ENCODE assay signal across 8 cellular contexts in genomic region chrX:19991350-19991718, GRCh38. TPM values are rescaled to one million over a fixed set of nuclear protein-coding genes. Genes with fewer than 3 reads are reported as not detected.
DNase-seq lines count a peak whose midpoint lies in the region; ATAC-seq, FAIRE-seq and TF ChIP-seq lines count a peak whose summit lies in the region.

No MANE protein-coding gene starts in this region.

- peaks cover 5% of the 10 kb centered on the region for H3K27me3 Mint-ChIP-seq in CD4-positive, CD25-positive, alpha-beta regulatory T cell
- H3K27me3 Mint-ChIP-seq in MCF 10A (ENCODE audit: insufficient read depth, unreplicated experiment): peaks cover 22% of the 10 kb centered on the region
- peaks cover 3% of the 10 kb centered on the region for H3K27me3 Mint-ChIP-seq in neural progenitor cell (ENCODE audit: insufficient read depth, low read depth)

- H3K9me3 ChIP-seq in CD4-positive, CD25-positive, alpha-beta regulatory T cell (ENCODE audit: control insufficient read depth in 2 of 2, low read length in 2 of 2): no peaks in the 10 kb centered on the region
- no peaks in the 10 kb centered on the region for H3K9me3 ChIP-seq in neural progenitor cell (ENCODE audit: low read depth)

- intact Hi-C loops in MCF 10A (cut with micrococcal nuclease): loop anchor here (1.0 kb wide), 3 partner anchors 76 to 252 kb away; no protein-coding TSS in a partner anchor

- H3K9ac ChIP-seq in neural progenitor cell: no peak overlapping the region

- no peaks in the 10 kb centered on the region for H3F3A ChIP-seq in neural progenitor cell (ENCODE audit: low read depth)

- H3K36me3 Mint-ChIP-seq in CD4-positive, CD25-positive, alpha-beta regulatory T cell: no peaks in the 10 kb centered on the region
- H3K36me3 Mint-ChIP-seq in MCF 10A (ENCODE audit: insufficient read depth, unreplicated experiment) (no peaks in the 10 kb centered on the region), neural progenitor cell (peaks cover 6% of the 10 kb centered on the region)

- peaks cover 9% of the 10 kb centered on the region for H3K79me2 ChIP-seq in neural progenitor cell (ENCODE audit: low read depth)

- H3K36me3 ChIP-seq in CD4-positive, CD25-positive, alpha-beta regulatory T cell (ENCODE audit: control insufficient read depth, insufficient read depth, low read length): no peaks in the 10 kb centered on the region
- no peaks in the 10 kb centered on the region for H3K36me3 ChIP-seq in neural progenitor cell

- H3K27ac ChIP-seq in CD4-positive, CD25-positive, alpha-beta regulatory T cell (ENCODE audit: insufficient read depth, low read length, poor library complexity, severe bottlenecking): peak overlapping the region; percentile 63
- H3K27ac ChIP-seq in neural progenitor cell: no peak overlapping the region

- no peak overlapping the region for H3K4me2 ChIP-seq in neural progenitor cell

- H2AFZ ChIP-seq in neural progenitor cell (replicated peaks): peak overlapping the region; percentile 63

- ATAC-seq in CD4-positive, CD25-positive, alpha-beta regulatory T cell (ENCODE audit: low read depth in 2 of 2): no peak

- 0 out of 2 replicates have a peak, but pooled peaks have one; percentile 3 for TF ChIP-seq CTCF in LNCAP (IDR thresholded peaks at IDR 0.05)
- no peak for TF ChIP-seq CTCF in MCF 10A (IDR thresholded peaks at IDR 0.05; ENCODE audit: unreplicated experiment)
- no peak for TF ChIP-seq CTCF in neural progenitor cell (IDR thresholded peaks at IDR 0.05)
- TF ChIP-seq CTCF in D721Med (IDR thresholded peaks at IDR 0.05; ENCODE audit: insufficient read depth, missing control alignments): no peak

- H3K4me1 ChIP-seq in CD4-positive, CD25-positive, alpha-beta regulatory T cell (ENCODE audit: control insufficient read depth, insufficient read depth, low read length, poor library complexity, severe bottlenecking): peaks cover 7% of the 10 kb centered on the region
- H3K4me1 ChIP-seq in neural progenitor cell: no peaks in the 10 kb centered on the region

- peak overlapping the region; percentile 92 to 99 (median 94) for H3K4me3 Mint-ChIP-seq in CD4-positive, CD25-positive, alpha-beta regulatory T cell
- H3K4me3 Mint-ChIP-seq in MCF 10A (ENCODE audit: unreplicated experiment) (peak overlapping the region; percentile 69), neural progenitor cell (peak overlapping the region; percentile 83)

- peak overlapping the region; percentile 79 to 97 (median 85) for H3K27ac Mint-ChIP-seq in CD4-positive, CD25-positive, alpha-beta regulatory T cell
- H3K27ac Mint-ChIP-seq in MCF 10A (ENCODE audit: low read depth, unreplicated experiment) (peak overlapping the region; percentile 1), neural progenitor cell (no peak overlapping the region)

- BruUV-seq in MCF 10A (replicated peaks; lab: Mats Ljungman, UMichigan): no TSS peak

- no peak for FAIRE-seq in D721Med (lab: Jason Lieb, UNC)

- H4K20me1 ChIP-seq in neural progenitor cell (ENCODE audit: low read depth): no peaks in the 10 kb centered on the region

- peaks cover 7 to 23% (median 12%) of the 10 kb centered on the region in 4 donors for H3K4me1 Mint-ChIP-seq in CD4-positive, CD25-positive, alpha-beta regulatory T cell
- peaks cover 7% of the 10 kb centered on the region for H3K4me1 Mint-ChIP-seq in MCF 10A (ENCODE audit: insufficient read depth, unreplicated experiment)
- H3K4me1 Mint-ChIP-seq in neural progenitor cell: peaks cover 5% of the 10 kb centered on the region

- no peaks in the 10 kb centered on the region for H3K27me3 ChIP-seq in CD4-positive, CD25-positive, alpha-beta regulatory T cell (ENCODE audit: control insufficient read depth, insufficient read depth, low read length)
- no peaks in the 10 kb centered on the region for H3K27me3 ChIP-seq in neural progenitor cell

- no peak for DNase-seq in CD4-positive, CD25-positive, alpha-beta regulatory T cell
- DNase-seq in MCF 10A (ENCODE audit: unreplicated experiment) (no peak), neural progenitor cell (ENCODE audit: low spot score) (no peak), inferior parietal cortex (ENCODE audit: extremely low spot score) (no peak), AG08395 (ENCODE audit: low spot score) (no peak), C1 segment of cervical spinal cord (lab: John Stamatoyannopoulos, UW) (no peak), D721Med (ENCODE audit: insufficient read length, low spot score) (no peak)

- CTCF ChIA-PET in MCF 10A (lab: Yijun Ruan, JAX): interaction anchor here (0.5 to 2.1 kb wide), 13 partner anchors 8 to 247 kb away, joined by 3 to 6 read pairs (median 3); no protein-coding TSS in a partner anchor

- POLR2A ChIA-PET in MCF 10A (lab: Yijun Ruan, JAX): interaction anchor here (0.7 to 1.1 kb wide), 2 partner anchors 66 to 86 kb away, joined by 3 to 4 read pairs; no protein-coding TSS in a partner anchor

- peak overlapping the region; percentile 53 for H3K4me3 ChIP-seq in CD4-positive, CD25-positive, alpha-beta regulatory T cell (ENCODE audit: low read depth, low read length)
- peak overlapping the region; percentile 77 for H3K4me3 ChIP-seq in neural progenitor cell

- H3K9me3 Mint-ChIP-seq in CD4-positive, CD25-positive, alpha-beta regulatory T cell: peaks cover 0 to 1% (median 0%) of the 10 kb centered on the region in 7 donors
- H3K9me3 Mint-ChIP-seq in MCF 10A (ENCODE audit: unreplicated experiment) (peaks cover 9% of the 10 kb centered on the region), neural progenitor cell (peaks cover 9% of the 10 kb centered on the region)

RNA-seq across cellular contexts. Expression of gene BCLAF3, which starts 0.5 kb away (rescaled TPM):
- total RNA-seq in CD4-positive, CD25-positive, alpha-beta regulatory T cell: 10.2 TPM
- 1 to 10 TPM; 1.7 to 2.1 (median 2.0) TPM for polyA plus RNA-seq in CD4-positive, CD25-positive, alpha-beta regulatory T cell
- total RNA-seq in MCF 10A (2022): 8.6 and 9.6 TPM in 2 replicates
- total RNA-seq in neural progenitor cell (ENCODE audit: low replicate concordance): 7.4 and 9.7 TPM in 2 replicates
